8 cellular contexts compared by ENCODE assay signal in the genomic region with DNA sequence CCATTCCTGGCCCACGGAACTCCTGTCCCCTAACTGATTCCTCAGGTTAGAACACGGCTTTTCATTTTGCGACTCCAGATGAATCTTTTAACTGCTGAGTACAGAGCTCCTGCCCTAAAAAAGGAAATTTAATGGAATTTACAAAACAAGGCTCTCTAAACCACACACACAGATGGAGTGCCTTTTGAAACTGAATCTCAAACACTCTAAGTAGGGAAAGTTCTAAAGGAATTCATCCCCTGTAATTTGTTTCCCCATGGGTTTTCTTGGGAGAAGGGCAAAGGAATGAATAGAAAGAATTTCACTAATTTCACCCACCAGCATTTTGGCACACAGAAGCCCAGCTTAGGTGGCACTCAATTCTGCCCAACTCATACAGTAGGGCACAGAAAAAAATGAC.
DNase-seq lines count a peak whose midpoint lies in the region; ATAC-seq, FAIRE-seq and TF ChIP-seq lines count a peak whose summit lies in the region.

No MANE protein-coding gene starts in this region.

- no peak for FAIRE-seq in small intestine (lab: Jason Lieb, UNC)

- H3K27me3 ChIP-seq in hepatocyte (no peaks in the 10 kb centered on the region), small intestine (ENCODE audit: control insufficient read depth in 2 of 2, insufficient read depth in 2 of 2, low read length in 2 of 2) (no peaks in the 10 kb centered on the region)

- H3K4me2 ChIP-seq in hepatocyte, result no peak overlapping the region

- H3K4me3 ChIP-seq in hepatocyte (no peak overlapping the region), small intestine (ENCODE audit: low read depth in 1 of 2, low read length in 2 of 2) (no peak overlapping the region)

- no peak overlapping the region for H2AFZ ChIP-seq in hepatocyte

- peak overlapping the region; percentile 84 for H3K27ac ChIP-seq in hepatocyte
- H3K27ac ChIP-seq in small intestine (ENCODE audit: low read depth in 1 of 2, low read length in 1 of 2), result peak overlapping the region; percentile 2 to 77

- peak overlapping the region; percentile 70; the same call in 1 of the 2 replicates for H3K27ac Mint-ChIP-seq in HFFc6
- peak overlapping the region; percentile 54 for H3K27ac Mint-ChIP-seq in activated CD8-positive, alpha-beta T cell treated with anti-CD3 and anti-CD28 coated beads, Interleukin-2, amount 10 ng/mL, durations not matched to agents 7 days and 5 days

- no peak for ATAC-seq in activated CD8-positive, alpha-beta T cell treated with anti-CD3 and anti-CD28 coated beads, Interleukin-2, amount 10 ng/mL, durations not matched to agents 7 days and 5 days
- ATAC-seq in GM18517 (IDR thresholded peaks at IDR 0.05; ENCODE audit: unreplicated experiment), result no peak

- H3K9me3 ChIP-seq in hepatocyte (ENCODE audit: low read depth) (no peaks in the 10 kb centered on the region), small intestine (ENCODE audit: control insufficient read depth, low read depth) (no peaks in the 10 kb centered on the region)

- WGBS in hepatocyte (ENCODE audit: low lambda C conversion rate, missing lambda C conversion rate), result 48% methylated on average over 3 of the region's 3 CpGs
- 68 to 82% (median 81%) methylated on average over 3 of the region's 3 CpGs for WGBS in small intestine, 3 donors

- H3K4me3 Mint-ChIP-seq in HFFc6, result no peak overlapping the region; the same call in 1 of the 2 replicates
- no peak overlapping the region for H3K4me3 Mint-ChIP-seq in activated CD8-positive, alpha-beta T cell treated with anti-CD3 and anti-CD28 coated beads, Interleukin-2, amount 10 ng/mL, durations not matched to agents 7 days and 5 days

- H3K36me3 Mint-ChIP-seq in HFFc6 (ENCODE audit: low read depth), result peaks cover 12% of the 10 kb centered on the region
- H3K36me3 Mint-ChIP-seq in activated CD8-positive, alpha-beta T cell treated with anti-CD3 and anti-CD28 coated beads, Interleukin-2, amount 10 ng/mL, durations not matched to agents 7 days and 5 days (ENCODE audit: low read depth), result peaks cover 74% of the 10 kb centered on the region

- H3K36me3 ChIP-seq in hepatocyte (replicated peaks; ENCODE audit: insufficient read depth, low read depth) (no peaks in the 10 kb centered on the region), small intestine (ENCODE audit: control insufficient read depth in 2 of 2, insufficient read depth in 2 of 2, low read length in 2 of 2) (peaks cover 7 to 11% of the 10 kb centered on the region in 2 donors)

- H3K4me1 Mint-ChIP-seq in HFFc6 (ENCODE audit: low read depth), result peaks cover 12% of the 10 kb centered on the region; the same call in 1 of the 2 replicates
- peaks cover 54% of the 10 kb centered on the region for H3K4me1 Mint-ChIP-seq in activated CD8-positive, alpha-beta T cell treated with anti-CD3 and anti-CD28 coated beads, Interleukin-2, amount 10 ng/mL, durations not matched to agents 7 days and 5 days (ENCODE audit: low read depth)

- CTCF ChIA-PET in activated CD8-positive, alpha-beta T cell treated with anti-CD3 and anti-CD28 coated beads, Interleukin-2, amount 10 ng/mL, durations not matched to agents 7 days and 5 days (lab: Charles Lee), result interaction anchor here (1.0 to 1.6 kb wide), 4 partner anchors 11 to 58 kb away, joined by 3 read pairs; no protein-coding TSS in a partner anchor

- H3K4me1 ChIP-seq in hepatocyte (ENCODE audit: insufficient read depth), result peaks cover 9% of the 10 kb centered on the region
- no peaks in the 10 kb centered on the region for H3K4me1 ChIP-seq in small intestine (ENCODE audit: control insufficient read depth in 2 of 2, insufficient read depth in 1 of 2, low read depth in 1 of 2, low read length in 1 of 2)

- TF ChIP-seq CTCF in HFFc6 (IDR thresholded peaks at IDR 0.05) (no peak), hepatocyte (IDR thresholded peaks at IDR 0.05; ENCODE audit: poor library complexity) (no peak), GM20000 (IDR thresholded peaks at IDR 0.05; ENCODE audit: extremely low read depth, missing control alignments) (no peak)

- H3K27me3 Mint-ChIP-seq in HFFc6 (ENCODE audit: insufficient read depth), result peaks cover 2% of the 10 kb centered on the region; the same call in 1 of the 2 replicates
- H3K27me3 Mint-ChIP-seq in activated CD8-positive, alpha-beta T cell treated with anti-CD3 and anti-CD28 coated beads, Interleukin-2, amount 10 ng/mL, durations not matched to agents 7 days and 5 days (ENCODE audit: low read depth), result no peaks in the 10 kb centered on the region

- no peaks in the 10 kb centered on the region for H3K79me2 ChIP-seq in hepatocyte

- no peaks in the 10 kb centered on the region for H4K20me1 ChIP-seq in hepatocyte (ENCODE audit: insufficient read depth, poor library complexity, severe bottlenecking)

- H3K9me2 ChIP-seq in hepatocyte (replicated peaks; ENCODE audit: insufficient read depth), result no peaks in the 10 kb centered on the region

- POLR2A ChIA-PET in activated CD8-positive, alpha-beta T cell treated with anti-CD3 and anti-CD28 coated beads, Interleukin-2, amount 10 ng/mL, durations not matched to agents 7 days and 5 days (lab: Charles Lee), result interaction anchor here (0.9 kb wide), 1 partner anchor 114 kb away, joined by 3 read pairs; the partner anchor contains the start of gene SERINC5

- DNase-seq in HFFc6, result no peak
- no peak for DNase-seq in activated CD8-positive, alpha-beta T cell treated with anti-CD3 and anti-CD28 coated beads, Interleukin-2, amount 10 ng/mL, durations not matched to agents 7 days and 5 days
- no peak for DNase-seq in hepatocyte (ENCODE audit: low spot score)
- DNase-seq in small intestine, result no peak
- no peak for DNase-seq in GM20000 (ENCODE audit: low spot score)
- DNase-seq in NCI-H2196 treated with DMSO at 0.1 percent for 48 hours (lab: John Stamatoyannopoulos, UW; ENCODE audit: unreplicated experiment), result no peak
- DNase-seq in pons (ENCODE audit: low spot score), result no peak

- H3K9me3 Mint-ChIP-seq in HFFc6, result no peaks in the 10 kb centered on the region
- H3K9me3 Mint-ChIP-seq in activated CD8-positive, alpha-beta T cell treated with anti-CD3 and anti-CD28 coated beads, Interleukin-2, amount 10 ng/mL, durations not matched to agents 7 days and 5 days (ENCODE audit: insufficient read depth), result no peaks in the 10 kb centered on the region
